ENCODE assay signal across 8 cellular contexts in the genomic region with DNA sequence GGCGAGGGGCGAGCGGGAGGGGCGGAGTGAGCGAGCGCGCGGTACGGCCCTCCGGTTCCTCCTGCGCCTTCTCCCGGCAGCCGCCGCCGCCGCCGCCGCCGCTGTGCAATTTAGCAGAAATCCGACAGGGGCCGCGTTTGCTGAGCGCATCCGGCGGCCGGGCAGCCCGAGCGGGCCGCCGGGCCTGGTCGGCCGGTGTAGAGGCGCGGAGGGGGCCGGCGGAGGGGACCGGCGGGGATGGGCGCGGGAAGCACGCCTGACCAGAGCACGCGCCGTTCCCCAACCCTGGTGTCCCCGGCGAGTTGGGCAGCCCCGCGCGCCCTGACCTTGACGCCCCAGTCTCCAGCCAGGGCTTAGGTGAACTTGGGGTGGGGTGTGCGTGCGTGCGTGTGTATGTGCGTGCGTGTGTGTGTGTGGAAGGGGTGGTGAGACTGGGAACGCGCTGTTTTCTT.
DNase-seq lines count a peak whose midpoint lies in the region; ATAC-seq and TF ChIP-seq lines count a peak whose summit lies in the region.

No MANE protein-coding gene starts in this region.

- H3K9me3 Mint-ChIP-seq in central memory CD8-positive, alpha-beta T cell, result peaks cover 6% of the 10 kb centered on the region

- peaks cover 25% of the 10 kb centered on the region for H3K4me1 Mint-ChIP-seq in central memory CD8-positive, alpha-beta T cell

- peaks cover 9% of the 10 kb centered on the region for H3K36me3 Mint-ChIP-seq in central memory CD8-positive, alpha-beta T cell (ENCODE audit: insufficient read depth)

- no peak for DNase-seq in AG09319 (ENCODE audit: extremely low read depth, low read depth)
- DNase-seq in SK-N-DZ (ENCODE audit: low spot score), result peak; percentile 37
- no peak for DNase-seq in central memory CD8-positive, alpha-beta T cell (ENCODE audit: low spot score in 2 of 2)
- DNase-seq in kidney glomerular epithelial cell (lab: John Stamatoyannopoulos, UW), result peak; percentile 55
- DNase-seq in stimulated activated CD4-positive, alpha-beta T cell treated with anti-CD3 and anti-CD28 coated beads, Interleukin-1b, Interleukin-23, amount 100 ng/mL, for 48 hours, result peak; percentile 59

- H3K4me3 Mint-ChIP-seq in central memory CD8-positive, alpha-beta T cell, result peak overlapping the region; percentile 76

- H3K27me3 Mint-ChIP-seq in central memory CD8-positive, alpha-beta T cell, result peaks cover 82% of the 10 kb centered on the region

- ATAC-seq in GM18511 (IDR thresholded peaks at IDR 0.05; ENCODE audit: unreplicated experiment), result peak; percentile 83
- ATAC-seq in HG03342 (IDR thresholded peaks at IDR 0.05; ENCODE audit: unreplicated experiment), result peak; percentile 76
- no peak for ATAC-seq in central memory CD8-positive, alpha-beta T cell (replicated peaks; ENCODE audit: extremely low read depth, poor library complexity, severe bottlenecking)
- no peak for ATAC-seq in HG03469 (IDR thresholded peaks at IDR 0.05; ENCODE audit: unreplicated experiment)

- no peak overlapping the region for H3K27ac Mint-ChIP-seq in central memory CD8-positive, alpha-beta T cell (ENCODE audit: low read depth)

- TF ChIP-seq CTCF in AG09319 (IDR thresholded peaks at IDR 0.05; ENCODE audit: low read depth, low read length), result peak; percentile 36

Comparison
In these comparisons a context has a peak if more than half of its experiments do, and no peak if none do; other contexts are left out.
1. DNase-seq: peak in SK-N-DZ (single experiment), kidney glomerular epithelial cell (single experiment) and stimulated activated CD4-positive, alpha-beta T cell treated with anti-CD3 and anti-CD28 coated beads, Interleukin-1b, Interleukin-23, amount 100 ng/mL, for 48 hours (single experiment); none in AG09319 (single experiment) and central memory CD8-positive, alpha-beta T cell (0 of 2).
2. ATAC-seq: peak in GM18511 (single experiment) and HG03342 (single experiment); none in central memory CD8-positive, alpha-beta T cell (single experiment) and HG03469 (single experiment).